ENCODE assay signal across 11 cellular contexts in genomic region chr6:167150815-167151557, GRCh38. TPM values are rescaled to one million over a fixed set of nuclear protein-coding genes. Genes with fewer than 3 reads are reported as not detected.
DNase-seq lines count a peak whose midpoint lies in the region; ATAC-seq and TF ChIP-seq lines count a peak whose summit lies in the region.
"Had no signal": no experiment of that assay in that cellular context is flagged by ENCODE, and none has a peak within 500 bp of the region (broad histone marks: within the 10 kb centered on the region; RNA-seq: fewer than 3 reads in every experiment).

No MANE protein-coding gene starts in this region.

- no peak for TF ChIP-seq POLR2A in esophagus muscularis mucosa (IDR thresholded peaks at IDR 0.05; ENCODE audit: low read depth)
- no peak for TF ChIP-seq POLR2A in transverse colon (IDR thresholded peaks at IDR 0.05)

- TF ChIP-seq CTCF in esophagus muscularis mucosa (IDR thresholded peaks at IDR 0.05) (no peak), transverse colon (IDR thresholded peaks at IDR 0.05) (no peak)

- H3K36me3 ChIP-seq in esophagus muscularis mucosa (no peaks in the 10 kb centered on the region), transverse colon (no peaks in the 10 kb centered on the region)

- H3K27ac ChIP-seq in esophagus muscularis mucosa (replicated peaks in 1 of 4) (no peak overlapping the region), transverse colon (no peak overlapping the region)

- intact Hi-C loops in left colon (cut with DNase I, micrococcal nuclease) (no loop called here), esophagus muscularis mucosa (cut with DNase I) (no loop called here), transverse colon (cut with DNase I; ENCODE audit: low total_unique reads) (no loop called here)

- TF ChIP-seq EP300 in esophagus muscularis mucosa (IDR thresholded peaks at IDR 0.05) (no peak), transverse colon (IDR thresholded peaks at IDR 0.05; ENCODE audit: low read depth) (no peak)

- 91% methylated on average over 6 of the region's 6 CpGs for WGBS in esophagus muscularis mucosa
- 77 to 80% methylated on average over 4 to 6 of the region's 6 CpGs for WGBS in transverse colon (ENCODE audit: low coverage in 1 of 2), 2 donors

- H3K4me3 ChIP-seq in esophagus muscularis mucosa: no peak overlapping the region
- H3K4me3 ChIP-seq in transverse colon: no peak overlapping the region

- in situ Hi-C loops in transverse colon (cut with MboI; ENCODE audit: low pct_ligation_motif_present in 1 of 4, low pct_unique_long_range_greater_than_20kb in 1 of 4, low sequenced_read_pairs in 3 of 4): no loop called here

- ATAC-seq in GM21390 (IDR thresholded peaks at IDR 0.05; ENCODE audit: unreplicated experiment) (peak; percentile 65), HG03159 (IDR thresholded peaks at IDR 0.05; ENCODE audit: unreplicated experiment) (peak; percentile 56), left colon (peak; percentile 26)

- H3K4me1 ChIP-seq in esophagus muscularis mucosa: no peaks in the 10 kb centered on the region
- H3K4me1 ChIP-seq in transverse colon: no peaks in the 10 kb centered on the region

- peak; percentile 26 for DNase-seq in activated CD4-positive, alpha-beta T cell treated with anti-CD3 and anti-CD28 coated beads for 48 hours
- no peak for DNase-seq in activated CD4-positive, alpha-beta T cell treated with anti-CD3 and anti-CD28 coated beads, Interleukin-2, amount 50 U/mL, for 4 hours
- DNase-seq in left colon (no peak), esophagus muscularis mucosa (ENCODE audit: extremely low spot score) (no peak), transverse colon (no peak), NAMALWA (ENCODE audit: low spot score) (no peak)
- DNase-seq: activated CD8-positive, alpha-beta memory T cell treated with anti-CD3 and anti-CD28 coated beads for 24 hours; OCI-M1 had no signal

- no peaks in the 10 kb centered on the region for H3K9me3 ChIP-seq in esophagus muscularis mucosa
- no peaks in the 10 kb centered on the region for H3K9me3 ChIP-seq in transverse colon

- peaks cover 0 to 10% (median 0%) of the 10 kb centered on the region in 4 donors for H3K27me3 ChIP-seq in esophagus muscularis mucosa
- H3K27me3 ChIP-seq in transverse colon: no peaks in the 10 kb centered on the region

RNA-seq across cellular contexts. Expression of gene GPR31, which starts 6.8 kb away (rescaled TPM):
- total RNA-seq in left colon: not detected
- not detected for total RNA-seq in esophagus muscularis mucosa
- total RNA-seq in transverse colon: not detected
- total RNA-seq: mucosa of gallbladder had no signal

RNA-seq across cellular contexts. Expression of gene CCR6, which starts 28.1 kb away (rescaled TPM):
- total RNA-seq in left colon: under 1 TPM; 0.21 to 0.31 TPM
- not detected for total RNA-seq in esophagus muscularis mucosa
- total RNA-seq in transverse colon: 1 to 10 TPM in 1 of 4 donors, not detected in 3; 1.3 TPM
